Comparison of ENCODE assay signal across 14 cellular contexts in the genomic region with DNA sequence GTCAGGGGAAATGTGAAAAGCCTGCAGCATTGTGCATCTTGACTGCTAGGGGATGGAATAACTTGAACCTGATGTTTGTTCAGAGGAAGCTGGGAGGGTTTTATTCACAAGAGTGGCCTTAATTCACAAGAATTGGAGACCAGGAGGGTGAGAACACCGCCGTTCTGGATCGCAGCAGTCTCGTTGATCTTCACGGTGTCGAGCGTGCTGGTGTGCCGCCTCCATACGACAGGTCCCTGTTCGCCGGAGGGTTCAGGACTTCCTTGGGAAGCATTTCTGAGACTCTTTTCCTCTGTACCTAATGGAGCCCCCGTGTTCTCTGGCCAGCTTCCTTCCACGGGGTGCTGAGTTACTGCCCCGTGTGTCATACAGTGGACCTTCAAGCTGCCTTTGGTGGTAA.
DNase-seq lines count a peak whose midpoint lies in the region; TF ChIP-seq lines count a peak whose summit lies in the region.
"Had no signal": no experiment of that assay in that cellular context is flagged by ENCODE, and none has a peak within 500 bp of the region (broad histone marks: within the 10 kb centered on the region; RNA-seq: fewer than 3 reads in every experiment).

No MANE protein-coding gene starts in this region.

- H2AFZ ChIP-seq in OCI-LY1 (ENCODE audit: low read length) = no peak overlapping the region

- H3K27ac ChIP-seq in CD4-positive, alpha-beta memory T cell (ENCODE audit: low read depth, low read length) = no peak overlapping the region
- H3K27ac ChIP-seq in OCI-LY1 (ENCODE audit: low read depth, low read length, poor library complexity, severe bottlenecking) = peak overlapping the region; percentile 91
- peak overlapping the region; percentile 79 for H3K27ac ChIP-seq in thymus (ENCODE audit: low read depth)
- H3K27ac ChIP-seq: Peyer's patch had no signal

- no peak overlapping the region for H3K4me3 ChIP-seq in CD4-positive, alpha-beta memory T cell (ENCODE audit: low read length in 2 of 2)
- H3K4me3 ChIP-seq in OCI-LY1 (ENCODE audit: low read depth, low read length, poor library complexity, severe bottlenecking) = no peak overlapping the region
- no peak overlapping the region for H3K4me3 ChIP-seq in thymus (ENCODE audit: low read length)
- H3K4me3 ChIP-seq: K562, Peyer's patch had no signal

- no peaks in the 10 kb centered on the region for H3K27me3 Mint-ChIP-seq in CD4-positive, alpha-beta memory T cell
- peaks cover 25% of the 10 kb centered on the region for H3K27me3 Mint-ChIP-seq in glutamatergic neuron (ENCODE audit: unreplicated experiment)

- no peak for DNase-seq in CD4-positive, alpha-beta memory T cell
- DNase-seq in glutamatergic neuron (no peak), NCI-H1930 (lab: John Stamatoyannopoulos, UW) (no peak), GM10248 (ENCODE audit: extremely low spot score) (no peak), NCI-H1417 (lab: John Stamatoyannopoulos, UW) (no peak)
- DNase-seq: COR-L47, EL, NCI-H1048, NCI-H510A treated with DMSO at 0.1 percent for 48 hours, Peyer's patch, SHP77 treated with DMSO at 0.1 percent for 48 hours had no signal

- peaks cover 14 to 15% of the 10 kb centered on the region in 2 donors for H3K36me3 Mint-ChIP-seq in CD4-positive, alpha-beta memory T cell
- H3K36me3 Mint-ChIP-seq in glutamatergic neuron (ENCODE audit: unreplicated experiment) = peaks cover 4% of the 10 kb centered on the region

- POLR2A ChIA-PET in CD4-positive, alpha-beta memory T cell (lab: Charles Lee; ENCODE audit: partially characterized antibody) = no interaction called here
- POLR2A ChIA-PET in GM10248 (lab: Yijun Ruan, JAX) = no interaction called here

- H4K20me1 ChIP-seq in OCI-LY1 (ENCODE audit: insufficient read depth, low read length) = no peaks in the 10 kb centered on the region

- H3K4me3 Mint-ChIP-seq in CD4-positive, alpha-beta memory T cell = no peak overlapping the region
- no peak overlapping the region for H3K4me3 Mint-ChIP-seq in glutamatergic neuron (ENCODE audit: unreplicated experiment)

- H3K79me2 ChIP-seq in OCI-LY1 (ENCODE audit: insufficient read depth, low read length) = peaks cover 70% of the 10 kb centered on the region

- H3K4me1 Mint-ChIP-seq in CD4-positive, alpha-beta memory T cell = peaks cover 72 to 95% (median 87%) of the 10 kb centered on the region in 4 donors
- H3K4me1 Mint-ChIP-seq in glutamatergic neuron (ENCODE audit: low read depth, unreplicated experiment) = peaks cover 86% of the 10 kb centered on the region

- H3K9me3 Mint-ChIP-seq in CD4-positive, alpha-beta memory T cell = no peaks in the 10 kb centered on the region
- H3K9me3 Mint-ChIP-seq in glutamatergic neuron (ENCODE audit: unreplicated experiment) = peaks cover 44% of the 10 kb centered on the region

- 98% methylated on average over 14 of the region's 14 CpGs for WGBS in thymus

- H3K36me3 ChIP-seq in CD4-positive, alpha-beta memory T cell (ENCODE audit: insufficient read depth, low read length) = no peaks in the 10 kb centered on the region
- H3K36me3 ChIP-seq in OCI-LY1 (ENCODE audit: insufficient read depth, low read length) (peaks cover 41% of the 10 kb centered on the region), thymus (ENCODE audit: control insufficient read depth, insufficient read depth) (peaks cover 8% of the 10 kb centered on the region)
- H3K36me3 ChIP-seq: Peyer's patch had no signal

- H3F3A ChIP-seq in OCI-LY1 (ENCODE audit: insufficient read depth, low read length) = peaks cover 11% of the 10 kb centered on the region; the same call in 1 of the 2 replicates

- no peak for TF ChIP-seq CTCF in OCI-LY1 (IDR thresholded peaks at IDR 0.05; ENCODE audit: low read length)
- TF ChIP-seq CTCF in glutamatergic neuron (IDR thresholded peaks at IDR 0.05; ENCODE audit: partially characterized antibody, unreplicated experiment) = no peak
- no peak for TF ChIP-seq CTCF in GM10248 (IDR thresholded peaks at IDR 0.05; ENCODE audit: control extremely low read depth, extremely low read depth, low read depth, missing control alignments)

- intact Hi-C loops in CD4-positive, alpha-beta memory T cell (cut with micrococcal nuclease) = no loop called here

- H3K27ac Mint-ChIP-seq in CD4-positive, alpha-beta memory T cell = peak overlapping the region in 6 of 7 donors; percentile 3 to 82 (median 56)
- peak overlapping the region; percentile 10 for H3K27ac Mint-ChIP-seq in glutamatergic neuron (ENCODE audit: unreplicated experiment)

- CTCF ChIA-PET in CD4-positive, alpha-beta memory T cell (lab: Charles Lee; ENCODE audit: partially characterized antibody) = interaction anchor here (1.0 kb wide), 1 partner anchor 24 kb away, joined by 3 read pairs; no protein-coding TSS in a partner anchor
- CTCF ChIA-PET in GM10248 (lab: Yijun Ruan, JAX) = interaction anchor here (1.1 to 1.7 kb wide), 2 partner anchors 14 to 20 kb away, joined by 6 read pairs; no protein-coding TSS in a partner anchor

- H3K4me2 ChIP-seq in OCI-LY1 (ENCODE audit: low read length) = no peak overlapping the region

- no peaks in the 10 kb centered on the region for H3K9me2 ChIP-seq in OCI-LY1 (ENCODE audit: low read depth, low read length)

- peaks cover 95% of the 10 kb centered on the region for H3K4me1 ChIP-seq in CD4-positive, alpha-beta memory T cell (ENCODE audit: insufficient read depth, low read length)
- H3K4me1 ChIP-seq in OCI-LY1 (ENCODE audit: insufficient read depth, low read length, severe bottlenecking) = peaks cover 89% of the 10 kb centered on the region
- peaks cover 89% of the 10 kb centered on the region for H3K4me1 ChIP-seq in thymus (ENCODE audit: control insufficient read depth, insufficient read depth, low read length)

- H3K27me3 ChIP-seq in CD4-positive, alpha-beta memory T cell (ENCODE audit: insufficient read depth, low read length) = no peaks in the 10 kb centered on the region
- no peaks in the 10 kb centered on the region for H3K27me3 ChIP-seq in OCI-LY1 (ENCODE audit: insufficient read depth, low read length)
- no peaks in the 10 kb centered on the region for H3K27me3 ChIP-seq in thymus (ENCODE audit: control insufficient read depth, insufficient read depth)
- H3K27me3 ChIP-seq: Peyer's patch had no signal

- H3K9me3 ChIP-seq in CD4-positive, alpha-beta memory T cell (ENCODE audit: control insufficient read depth in 1 of 2, low read length in 2 of 2) = no peaks in the 10 kb centered on the region
- H3K9me3 ChIP-seq in OCI-LY1 (ENCODE audit: low read length) (no peaks in the 10 kb centered on the region), thymus (ENCODE audit: control insufficient read depth) (no peaks in the 10 kb centered on the region)
- H3K9me3 ChIP-seq: Peyer's patch had no signal

- H3K9ac ChIP-seq in OCI-LY1 (ENCODE audit: low read length) = no peak overlapping the region
